10 cellular contexts compared by ENCODE assay signal in genomic region chr2:20381457-20381856, GRCh38. TPM values are rescaled to one million over a fixed set of nuclear protein-coding genes. Genes with fewer than 3 reads are reported as not detected.
A peak's percentile ranks its signal among the peaks of the same experiment; 100 is the strongest.
DNase-seq lines count a peak whose midpoint lies in the region; ATAC-seq, FAIRE-seq and TF ChIP-seq lines count a peak whose summit lies in the region.
"Had no signal": no experiment of that assay in that cellular context is flagged by ENCODE, and none has a peak within 500 bp of the region (broad histone marks: within the 10 kb centered on the region; RNA-seq: fewer than 3 reads in every experiment).

No MANE protein-coding gene starts in this region.

- CTCF ChIA-PET in HepG2 (lab: Yijun Ruan, JAX; ENCODE audit: low intra/inter-chr PET ratio, low total read pairs) (no interaction called here), T-cell (lab: Charles Lee) (interaction anchor here in 1 of 2 donors (0.6 to 1.4 kb wide), 2 partner anchors 20 to 55 kb away, joined by 3 read pairs; no protein-coding TSS in a partner anchor)
- CTCF ChIA-PET in activated CD8-positive, alpha-beta memory T cell treated with anti-CD3 and anti-CD28 coated beads, Interleukin-2, amount 10 ng/mL, durations not matched to agents 7 days and 5 days (lab: Charles Lee) = interaction anchor here (1.3 to 2.9 kb wide), 3 partner anchors 30 to 261 kb away, joined by 4 to 8 read pairs (median 5); partner anchors contain the start of gene SDC1

- DNase-seq in DMS 273 (lab: John Stamatoyannopoulos, UW; ENCODE audit: unreplicated experiment) (peak; percentile 88), NCI-H2107 treated with DMSO at 0.1 percent for 48 hours (lab: John Stamatoyannopoulos, UW; ENCODE audit: unreplicated experiment) (peak; percentile 67), caudate nucleus (lab: John Stamatoyannopoulos, UW) (peak in 46 of 61 donors; percentile 3 to 73 (median 32)), HepG2 (ENCODE audit: low spot score) (peak; percentile 59), T-cell (no peak), activated gamma-delta T cell treated with Interleukin-2 at 50 U/mL for 16 hours (no peak)
- DNase-seq in activated CD8-positive, alpha-beta memory T cell treated with anti-CD3 and anti-CD28 coated beads, Interleukin-2, amount 10 ng/mL, durations not matched to agents 7 days and 5 days = no peak
- DNase-seq: CD8-positive, alpha-beta memory T cell had no signal

- H3K9ac ChIP-seq in HepG2 (ENCODE audit: insufficient read depth, low read depth, low read length) = no peak overlapping the region

- no peak for TF ChIP-seq POLR2A in HepG2 (IDR thresholded peaks at IDR 0.05; ENCODE audit: insufficient read depth in 1 of 2, low read depth in 2 of 2, low read length in 2 of 2)

- in situ Hi-C loops in HepG2 (cut with HindIII; ENCODE audit: extremely low pct_ligation_motif_present, low pct_unique_long_range_greater_than_20kb) = loop anchor here (25.0 kb wide), 1 partner anchor 606 kb away; no protein-coding TSS in a partner anchor

- intact Hi-C loops in HepG2 (cut with micrococcal nuclease; ENCODE audit: unreplicated experiment) = no loop called here

- peaks cover 0 to 6% (median 0%) of the 10 kb centered on the region in 3 donors for H3K4me1 Mint-ChIP-seq in T-cell
- H3K4me1 Mint-ChIP-seq in activated CD8-positive, alpha-beta memory T cell treated with anti-CD3 and anti-CD28 coated beads, Interleukin-2, amount 10 ng/mL, durations not matched to agents 7 days and 5 days = peaks cover 9% of the 10 kb centered on the region
- H3K4me1 Mint-ChIP-seq: stimulated activated memory B cell treated with anti-CD40 and anti-IgM and Interleukin-4, amounts not matched to agents 10 μg/mL and 1 μg/mL and 100 μg/mL, for 72 hours had no signal

- no peak overlapping the region for H3K27ac Mint-ChIP-seq in T-cell
- no peak overlapping the region for H3K27ac Mint-ChIP-seq in activated CD8-positive, alpha-beta memory T cell treated with anti-CD3 and anti-CD28 coated beads, Interleukin-2, amount 10 ng/mL, durations not matched to agents 7 days and 5 days
- H3K27ac Mint-ChIP-seq: CD8-positive, alpha-beta memory T cell; stimulated activated memory B cell treated with anti-CD40 and anti-IgM and Interleukin-4, amounts not matched to agents 10 μg/mL and 1 μg/mL and 100 μg/mL, for 72 hours had no signal

- no peaks in the 10 kb centered on the region for H4K20me1 ChIP-seq in HepG2 (ENCODE audit: insufficient read depth, low read length)

- H3K27me3 ChIP-seq in HepG2 (ENCODE audit: control insufficient read depth in 1 of 2, insufficient read depth in 2 of 2, low read length in 2 of 2) = peaks cover 0 to 9% of the 10 kb centered on the region in 2 experiments; a peak in 3 of 5 replicates

- no peak overlapping the region for H2AFZ ChIP-seq in HepG2 (ENCODE audit: low read length)

- ATAC-seq in HepG2 (no peak), T-cell (replicated peaks in 1 of 4) (no peak), HG03565 (IDR thresholded peaks at IDR 0.05; ENCODE audit: unreplicated experiment) (no peak)
- no peak for ATAC-seq in activated CD8-positive, alpha-beta memory T cell treated with anti-CD3 and anti-CD28 coated beads, Interleukin-2, amount 10 ng/mL, durations not matched to agents 7 days and 5 days
- ATAC-seq: stimulated activated memory B cell treated with anti-CD40 and anti-IgM and Interleukin-4, amounts not matched to agents 10 μg/mL and 1 μg/mL and 100 μg/mL, for 72 hours had no signal

- BruUV-seq in HepG2 (replicated peaks; lab: Mats Ljungman, UMichigan) = no TSS peak

- 14% methylated on average over 2 of the region's 2 CpGs for WGBS in HepG2 (ENCODE audit: low lambda C conversion rate)

- no peak for TF ChIP-seq RAD21 in HepG2 (CRISPR knock-in tag; IDR thresholded peaks at IDR 0.05)

- no peak overlapping the region for H3K4me3 ChIP-seq in HepG2 (replicated peaks in 1 of 3; ENCODE audit: insufficient read depth in 1 of 3, low read depth in 2 of 3, low read length in 3 of 3)

- no peak overlapping the region for H3K4me3 Mint-ChIP-seq in T-cell
- H3K4me3 Mint-ChIP-seq in activated CD8-positive, alpha-beta memory T cell treated with anti-CD3 and anti-CD28 coated beads, Interleukin-2, amount 10 ng/mL, durations not matched to agents 7 days and 5 days = no peak overlapping the region
- H3K4me3 Mint-ChIP-seq: CD8-positive, alpha-beta memory T cell; stimulated activated memory B cell treated with anti-CD40 and anti-IgM and Interleukin-4, amounts not matched to agents 10 μg/mL and 1 μg/mL and 100 μg/mL, for 72 hours had no signal

- H3K27ac ChIP-seq in caudate nucleus (ENCODE audit: low read depth, low read length) (peak overlapping the region; percentile 69), HepG2 (ENCODE audit: extremely low read length, insufficient read depth, low read length) (no peak overlapping the region)

- POLR2A ChIA-PET in HepG2 (lab: Yijun Ruan, JAX) (interaction anchor here (0.8 to 1.4 kb wide), 4 partner anchors 28 to 157 kb away, joined by 3 to 5 read pairs (median 3); partner anchors contain the start of gene RHOB), T-cell (lab: Charles Lee) (no interaction called here)

- TF ChIP-seq CTCF in HepG2 (CRISPR knock-in tag; IDR thresholded peaks at IDR 0.05) = no peak

- TF ChIP-seq EP300 in HepG2 (IDR thresholded peaks at IDR 0.05; ENCODE audit: low read depth in 2 of 2, low read length in 2 of 2) = no peak
- no peak for TF ChIP-seq EP300 in HepG2 (CRISPR knock-in tag; IDR thresholded peaks at IDR 0.05; ENCODE audit: borderline replicate concordance)

- no peaks in the 10 kb centered on the region for H3K9me3 Mint-ChIP-seq in T-cell
- H3K9me3 Mint-ChIP-seq in activated CD8-positive, alpha-beta memory T cell treated with anti-CD3 and anti-CD28 coated beads, Interleukin-2, amount 10 ng/mL, durations not matched to agents 7 days and 5 days (ENCODE audit: low read depth) = no peaks in the 10 kb centered on the region
- H3K9me3 Mint-ChIP-seq: CD8-positive, alpha-beta memory T cell; stimulated activated memory B cell treated with anti-CD40 and anti-IgM and Interleukin-4, amounts not matched to agents 10 μg/mL and 1 μg/mL and 100 μg/mL, for 72 hours had no signal

- H3K4me2 ChIP-seq in HepG2 (ENCODE audit: low read depth, low read length) = peak overlapping the region; percentile 9; the same call in 1 of the 2 replicates

- peaks cover 43% of the 10 kb centered on the region for H3K4me1 ChIP-seq in HepG2 (ENCODE audit: insufficient read depth, low read length)

- H3K27me3 Mint-ChIP-seq in T-cell = peaks cover 0 to 3% of the 10 kb centered on the region in 2 donors
- peaks cover 14% of the 10 kb centered on the region for H3K27me3 Mint-ChIP-seq in activated CD8-positive, alpha-beta memory T cell treated with anti-CD3 and anti-CD28 coated beads, Interleukin-2, amount 10 ng/mL, durations not matched to agents 7 days and 5 days

- no peaks in the 10 kb centered on the region for H3K36me3 Mint-ChIP-seq in T-cell
- H3K36me3 Mint-ChIP-seq in activated CD8-positive, alpha-beta memory T cell treated with anti-CD3 and anti-CD28 coated beads, Interleukin-2, amount 10 ng/mL, durations not matched to agents 7 days and 5 days = no peaks in the 10 kb centered on the region
- H3K36me3 Mint-ChIP-seq: CD8-positive, alpha-beta memory T cell; stimulated activated memory B cell treated with anti-CD40 and anti-IgM and Interleukin-4, amounts not matched to agents 10 μg/mL and 1 μg/mL and 100 μg/mL, for 72 hours had no signal

- no peaks in the 10 kb centered on the region for H3K36me3 ChIP-seq in HepG2 (replicated peaks in 1 of 2; ENCODE audit: control insufficient read depth in 1 of 2, insufficient read depth in 2 of 2, low read length in 2 of 2)

- FAIRE-seq in HepG2 (lab: Jason Lieb, UNC) = peak; percentile 66

- H3K9me3 ChIP-seq in HepG2 (ENCODE audit: low read length) = no peaks in the 10 kb centered on the region

- H3K79me2 ChIP-seq in HepG2 (ENCODE audit: insufficient read depth, low read length) = no peaks in the 10 kb centered on the region

TF ChIP-seq in HepG2, 621 proteins besides CTCF, POLR2A, EP300 and RAD21 (continues in another document):
- TF ChIP-seq ZNF737 (CRISPR knock-in tag; IDR thresholded peaks at IDR 0.05; ENCODE audit: borderline replicate concordance) (no peak), ZNF326 (CRISPR knock-in tag; IDR thresholded peaks at IDR 0.05; ENCODE audit: borderline replicate concordance) (no peak), ZBTB42 (CRISPR knock-in tag; IDR thresholded peaks at IDR 0.05) (no peak), CBX1 (IDR thresholded peaks at IDR 0.05; ENCODE audit: low read depth) (no peak), JUNB (CRISPR knock-in tag; IDR thresholded peaks at IDR 0.05; ENCODE audit: borderline replicate concordance) (no peak)

RNA-seq across cellular contexts. Expression of gene PUM2, which starts 30.8 kb away (rescaled TPM):
- total RNA-seq in HepG2 (2016; rRNA removed; fragmentation: Illumina TruSeq; extraction: Trizol) = 69.6 and 94.7 TPM in 2 replicates
- total RNA-seq in HepG2 (2016; cell fraction: cytosol; rRNA removed; fragmentation: Illumina TruSeq; extraction: Trizol; ENCODE audit: low read depth) = 268 and 314 TPM in 2 replicates
- 66.2 and 87.3 TPM in 2 replicates for total RNA-seq in HepG2 (2016; cell fraction: insoluble cytoplasmic fraction; rRNA removed; fragmentation: Illumina TruSeq; extraction: Trizol)
- 195 and 235 TPM in 2 replicates for total RNA-seq in HepG2 (2016; cell fraction: membrane; rRNA removed; fragmentation: Illumina TruSeq; extraction: Trizol)
- total RNA-seq in HepG2 (2016; cell fraction: nucleus; rRNA removed; fragmentation: Illumina TruSeq; extraction: Trizol) = 86.0 and 93.6 TPM in 2 replicates
- 61.8 and 69.8 TPM in 2 replicates for polyA plus RNA-seq in HepG2 (2011; rRNA removed)
- polyA plus RNA-seq in HepG2 (2011; cell fraction: cytosol; rRNA removed) = 41.5 and 48.4 TPM in 2 replicates
- polyA plus RNA-seq in HepG2 (2011; cell fraction: nucleus; rRNA removed) = 37.5 and 39.9 TPM in 2 replicates
- polyA plus RNA-seq in HepG2 (2012) = 57.8 and 68.4 TPM in 2 replicates
- 1.7 and 2.0 TPM in 2 replicates for polyA plus RNA-seq in HepG2 (2016; cell fraction: cytosol; fragmentation: Illumina TruSeq; extraction: Trizol; ENCODE audit: low read depth)
- 65.5 and 73.0 TPM in 2 replicates for polyA plus RNA-seq in HepG2 (2016; cell fraction: insoluble cytoplasmic fraction; fragmentation: Illumina TruSeq; extraction: Trizol; ENCODE audit: low read depth)
- 11.7 and 13.1 TPM in 2 replicates for polyA plus RNA-seq in HepG2 (2016; cell fraction: membrane; fragmentation: Illumina TruSeq; extraction: Trizol; ENCODE audit: low read depth)
- polyA plus RNA-seq in HepG2 (2016; cell fraction: nucleus; fragmentation: Illumina TruSeq; extraction: Trizol; ENCODE audit: insufficient read depth, low read depth) = 65.5 and 68.7 TPM in 2 replicates
- polyA minus RNA-seq in HepG2 (2011; rRNA and poly(A)+ RNA removed; ENCODE audit: low replicate concordance) = 209 and 286 TPM in 2 replicates
- 125 and 141 TPM in 2 replicates for polyA minus RNA-seq in HepG2 (2011; cell fraction: cytosol; rRNA and poly(A)+ RNA removed)
- polyA minus RNA-seq in HepG2 (2011; cell fraction: nucleus; rRNA and poly(A)+ RNA removed) = 209 and 212 TPM in 2 replicates
- 100 to 1,000 TPM; 128 to 154 (median 138) TPM for total RNA-seq in T-cell
- 100 to 1,000 TPM; 120 to 127 TPM for total RNA-seq in activated CD8-positive, alpha-beta memory T cell treated with anti-CD3 and anti-CD28 coated beads, Interleukin-2, amount 10 ng/mL, durations not matched to agents 7 days and 5 days

Comparison
In these comparisons a context has a peak if more than half of its experiments do, and no peak if none do; other contexts are left out.
1. DNase-seq: peak in DMS 273 (single experiment), NCI-H2107 treated with DMSO at 0.1 percent for 48 hours (single experiment), caudate nucleus (46 of 61) and HepG2 (single experiment); none in T-cell (0 of 34), activated gamma-delta T cell treated with Interleukin-2 at 50 U/mL for 16 hours (single experiment) and activated CD8-positive, alpha-beta memory T cell treated with anti-CD3 and anti-CD28 coated beads, Interleukin-2, amount 10 ng/mL, durations not matched to agents 7 days and 5 days (single experiment).